Comparison of ENCODE assay signal across 23 cellular contexts in genomic region chr11:118514103-118514502, GRCh38. TPM values are rescaled to one million over a fixed set of nuclear protein-coding genes. Genes with fewer than 3 reads are reported as not detected.
DNase-seq lines count a peak whose midpoint lies in the region; ATAC-seq and TF ChIP-seq lines count a peak whose summit lies in the region.
"Had no signal": no experiment of that assay in that cellular context is flagged by ENCODE, and none has a peak within 500 bp of the region (broad histone marks: within the 10 kb centered on the region; RNA-seq: fewer than 3 reads in every experiment).

No MANE protein-coding gene starts in this region.

- 0 out of 2 replicates have a peak, but pooled peaks cover 3% of the 10 kb centered on the region for H3K4me1 ChIP-seq in H9 (ENCODE audit: insufficient read depth, low read length)
- H3K4me1 ChIP-seq: ascending aorta, suprapubic skin had no signal

- no peak overlapping the region for H3K27ac ChIP-seq in H9 (ENCODE audit: insufficient read length, low read depth, low read length)
- H3K27ac ChIP-seq: ascending aorta, GM23248, suprapubic skin had no signal

- no peaks in the 10 kb centered on the region for H3K9me3 ChIP-seq in H9 (ENCODE audit: control insufficient read depth, low read depth, low read length)
- H3K9me3 ChIP-seq: ascending aorta, mucosa of descending colon, SK-N-SH, suprapubic skin had no signal

- no peak overlapping the region for H2AFZ ChIP-seq in H9 (ENCODE audit: low read length)
- H2AFZ ChIP-seq: GM23248 had no signal

- no peak overlapping the region for H2BK20ac ChIP-seq in H9 (ENCODE audit: low read depth, low read length, poor library complexity, severe bottlenecking)

- H2BK15ac ChIP-seq in H9 (ENCODE audit: low read depth, low read length) = no peak overlapping the region

- no peak overlapping the region for H2BK120ac ChIP-seq in H9 (ENCODE audit: low read depth, low read length, poor library complexity, severe bottlenecking)

- H3K36me3 Mint-ChIP-seq in activated T-cell treated with anti-CD3 and anti-CD28 coated beads, Interleukin-2, amount 50 U/mL, for 72 hours (ENCODE audit: insufficient read depth in 2 of 2) = peaks cover 14 to 37% of the 10 kb centered on the region in 2 donors
- H3K36me3 Mint-ChIP-seq in H9 (ENCODE audit: insufficient read depth in 1 of 3, low read depth in 3 of 3) (peaks cover 42 to 78% (median 78%) of the 10 kb centered on the region in 3 experiments), progenitor cell of endocrine pancreas (ENCODE audit: insufficient read depth) (peaks cover 28% of the 10 kb centered on the region)
- H3K36me3 Mint-ChIP-seq in activated naive CD8-positive, alpha-beta T cell = peaks cover 9% of the 10 kb centered on the region

- H2BK12ac ChIP-seq in H9 (ENCODE audit: insufficient read length, low read depth, low read length) = no peak overlapping the region

- no peaks in the 10 kb centered on the region for H3K79me2 ChIP-seq in H9 (ENCODE audit: insufficient read depth, low read length)

- no peak overlapping the region for H3T11ph ChIP-seq in H9 (ENCODE audit: low read length)

- H3K23ac ChIP-seq in H9 (ENCODE audit: insufficient read length, low read depth, low read length) = no peak overlapping the region

- no peak overlapping the region for H2AK5ac ChIP-seq in H9 (ENCODE audit: insufficient read length, low read length)

- H3K18ac ChIP-seq in H9 (ENCODE audit: insufficient read length, low read depth, low read length) = no peak overlapping the region

- no peaks in the 10 kb centered on the region for H3K4me1 Mint-ChIP-seq in activated T-cell treated with anti-CD3 and anti-CD28 coated beads, Interleukin-2, amount 50 U/mL, for 72 hours (ENCODE audit: low read depth)
- H3K4me1 Mint-ChIP-seq in H9 = peaks cover 23 to 27% of the 10 kb centered on the region in 2 experiments
- H3K4me1 Mint-ChIP-seq in activated naive CD8-positive, alpha-beta T cell (ENCODE audit: low read depth) = peaks cover 5% of the 10 kb centered on the region
- H3K4me1 Mint-ChIP-seq in progenitor cell of endocrine pancreas (ENCODE audit: low read depth) = no peaks in the 10 kb centered on the region

- no peaks in the 10 kb centered on the region for H3K9me3 Mint-ChIP-seq in activated T-cell treated with anti-CD3 and anti-CD28 coated beads, Interleukin-2, amount 50 U/mL, for 72 hours
- H3K9me3 Mint-ChIP-seq in H9 = no peaks in the 10 kb centered on the region
- H3K9me3 Mint-ChIP-seq in activated naive CD8-positive, alpha-beta T cell (ENCODE audit: low read depth) = no peaks in the 10 kb centered on the region
- H3K9me3 Mint-ChIP-seq in progenitor cell of endocrine pancreas (ENCODE audit: low read depth) = no peaks in the 10 kb centered on the region
- H3K9me3 Mint-ChIP-seq: activated T-helper 2 cell treated with anti-CD3 and anti-CD28 coated beads, Interferon-gamma antibody, Interleukin-2, Interleukin-4, amounts not matched to agents 10 μg/mL and 5 μg/mL and 100 μg/mL, durations not matched to agents 14 hours and 24 hours and 36 hours had no signal

- H3K56ac ChIP-seq in H9 (ENCODE audit: insufficient read length, low read depth, low read length) = no peak overlapping the region

- H4K8ac ChIP-seq in H9 (replicated peaks; ENCODE audit: insufficient read length, low read depth, low read length) = no peak overlapping the region

- no peak for TF ChIP-seq CTCF in H9 (conservative IDR thresholded peaks at IDR 0.05)
- TF ChIP-seq CTCF in progenitor cell of endocrine pancreas (IDR thresholded peaks at IDR 0.05; ENCODE audit: unreplicated experiment) = no peak

- no peak overlapping the region for H4K5ac ChIP-seq in H9 (ENCODE audit: insufficient read length, low read depth, low read length)

- H3K4me3 Mint-ChIP-seq in activated T-cell treated with anti-CD3 and anti-CD28 coated beads, Interleukin-2, amount 50 U/mL, for 72 hours = no peak overlapping the region
- H3K4me3 Mint-ChIP-seq in H9 = no peak overlapping the region
- H3K4me3 Mint-ChIP-seq in activated naive CD8-positive, alpha-beta T cell = no peak overlapping the region
- no peak overlapping the region for H3K4me3 Mint-ChIP-seq in progenitor cell of endocrine pancreas (ENCODE audit: low read depth)

- no peaks in the 10 kb centered on the region for H3K27me3 Mint-ChIP-seq in activated T-cell treated with anti-CD3 and anti-CD28 coated beads, Interleukin-2, amount 50 U/mL, for 72 hours (ENCODE audit: low read depth)
- H3K27me3 Mint-ChIP-seq in H9 (ENCODE audit: low read depth) (no peaks in the 10 kb centered on the region), progenitor cell of endocrine pancreas (no peaks in the 10 kb centered on the region)
- no peaks in the 10 kb centered on the region for H3K27me3 Mint-ChIP-seq in activated naive CD8-positive, alpha-beta T cell

- no peak overlapping the region for H4K91ac ChIP-seq in H9 (ENCODE audit: insufficient read length, low read depth, low read length)

- WGBS in H9 (ENCODE audit: extremely low coverage, insufficient read length, low lambda C conversion rate) = no CpG with 5 or more reads among the region's 7 CpGs

- H3K79me1 ChIP-seq in H9 (ENCODE audit: insufficient read depth, low read depth, low read length, poor library complexity, severe bottlenecking) = no peaks in the 10 kb centered on the region

- no peaks in the 10 kb centered on the region for H4K20me1 ChIP-seq in H9 (ENCODE audit: control insufficient read depth, insufficient read depth, insufficient read length)

- ATAC-seq in activated T-cell treated with anti-CD3 and anti-CD28 coated beads, Interleukin-2, amount 50 U/mL, for 72 hours (replicated peaks in 1 of 2) = no peak
- no peak for ATAC-seq in HG03175 (IDR thresholded peaks at IDR 0.05; ENCODE audit: unreplicated experiment)
- no peak for ATAC-seq in HG02973 (IDR thresholded peaks at IDR 0.05; ENCODE audit: unreplicated experiment)
- ATAC-seq: left lobe of liver, mucosa of descending colon had no signal

- no peaks in the 10 kb centered on the region for H3K27me3 ChIP-seq in H9 (ENCODE audit: insufficient read depth, low read length)
- H3K27me3 ChIP-seq: ascending aorta, suprapubic skin had no signal

- DNase-seq in activated T-cell treated with anti-CD3 and anti-CD28 coated beads, Interleukin-2, amount 50 U/mL, for 72 hours = no peak
- DNase-seq in activated T-cell treated with anti-CD3 and anti-CD28 coated beads, Interleukin-2, amount 50 U/mL, for 1 hour = no peak
- DNase-seq in H9 (no peak), progenitor cell of endocrine pancreas (ENCODE audit: low spot score, unreplicated experiment) (no peak), AG20443 (ENCODE audit: low spot score) (no peak)
- DNase-seq: ACHN; effector memory CD4-positive, alpha-beta T cell; GM23248; KBM-7; mucosa of descending colon; NCI-H1930; nucleus accumbens; SK-N-SH; stimulated activated CD8-positive, alpha-beta memory T cell treated with anti-CD3 and anti-CD28 coated beads, Interleukin-4, amount 100 ng/mL, for 48 hours had no signal

- no peak overlapping the region for H3K9ac ChIP-seq in H9 (ENCODE audit: extremely low read depth, insufficient read length, low read length)
- H3K9ac ChIP-seq: GM23248, SK-N-SH had no signal

- H2BK5ac ChIP-seq in H9 (ENCODE audit: insufficient read length, low read length) = no peak overlapping the region

- H3K4ac ChIP-seq in H9 (ENCODE audit: low read depth, low read length) = no peak overlapping the region

- H3K4me2 ChIP-seq in H9 (ENCODE audit: insufficient read depth, insufficient read length, low read length) = no peak overlapping the region
- H3K4me2 ChIP-seq: SK-N-SH had no signal

- H3K23me2 ChIP-seq in H9 (ENCODE audit: insufficient read length, low read depth, low read length, poor library complexity, severe bottlenecking) = no peaks in the 10 kb centered on the region

- H3K27ac Mint-ChIP-seq in activated T-cell treated with anti-CD3 and anti-CD28 coated beads, Interleukin-2, amount 50 U/mL, for 72 hours = peak overlapping the region; percentile 7
- H3K27ac Mint-ChIP-seq in H9 (peak overlapping the region; percentile 2 to 68 (median 44); a peak in 4 of 7 replicates), progenitor cell of endocrine pancreas (peak overlapping the region; percentile 5)
- H3K27ac Mint-ChIP-seq in activated naive CD8-positive, alpha-beta T cell = peak overlapping the region; percentile 70
- H3K27ac Mint-ChIP-seq: activated T-helper 2 cell treated with anti-CD3 and anti-CD28 coated beads, Interferon-gamma antibody, Interleukin-2, Interleukin-4, amounts not matched to agents 10 μg/mL and 5 μg/mL and 100 μg/mL, durations not matched to agents 14 hours and 24 hours and 36 hours had no signal

- no peak overlapping the region for H3K14ac ChIP-seq in H9 (ENCODE audit: insufficient read depth, low read length)

RNA-seq across cellular contexts. Expression of gene TTC36, which starts 13.2 kb away (rescaled TPM):
- 1 to 10 TPM in 1 of 2 donors, under 1 TPM in 1; 0.74 to 1.4 TPM for total RNA-seq in activated T-cell treated with anti-CD3 and anti-CD28 coated beads, Interleukin-2, amount 50 U/mL, for 72 hours
- total RNA-seq in H9 (2021) (1.6 TPM in 2 replicates), progenitor cell of endocrine pancreas (2.2 and 3.3 TPM in 2 replicates)
- total RNA-seq: NCI-H460, RPMI7951 had no signal

RNA-seq across cellular contexts. Expression of gene TMEM25, which starts 16.9 kb away (rescaled TPM):
- 10 to 100 TPM; 18.1 to 18.6 TPM for total RNA-seq in activated T-cell treated with anti-CD3 and anti-CD28 coated beads, Interleukin-2, amount 50 U/mL, for 72 hours
- total RNA-seq in H9 (2021) (24.5 and 26.2 TPM in 2 replicates), progenitor cell of endocrine pancreas (53.5 and 59.5 TPM in 2 replicates)

RNA-seq across cellular contexts. Expression of gene IFT46, which starts 51.6 kb away (rescaled TPM):
- 10 to 100 TPM; 20.7 to 32.3 TPM for total RNA-seq in activated T-cell treated with anti-CD3 and anti-CD28 coated beads, Interleukin-2, amount 50 U/mL, for 72 hours
- total RNA-seq in H9 (2021) (10.3 and 11.5 TPM in 2 replicates), progenitor cell of endocrine pancreas (23.5 and 23.7 TPM in 2 replicates)

RNA-seq across cellular contexts. Expression of gene ARCN1, which starts 58.1 kb away (rescaled TPM):
- total RNA-seq in activated T-cell treated with anti-CD3 and anti-CD28 coated beads, Interleukin-2, amount 50 U/mL, for 72 hours = 100 to 1,000 TPM; 170 to 180 TPM
- total RNA-seq in H9 (2021) = 152 TPM in 2 replicates
- total RNA-seq in progenitor cell of endocrine pancreas = 112 TPM in 2 replicates

Comparison
In these comparisons a context has a peak if more than half of its experiments do, and no peak if none do; other contexts are left out.
1. H3K27ac Mint-ChIP-seq: peak in every context shown above with its lines; median percentile 70 in activated naive CD8-positive, alpha-beta T cell; 44 in H9; 7 in activated T-cell treated with anti-CD3 and anti-CD28 coated beads, Interleukin-2, amount 50 U/mL, for 72 hours; 5 in progenitor cell of endocrine pancreas.